In the genomic region with DNA sequence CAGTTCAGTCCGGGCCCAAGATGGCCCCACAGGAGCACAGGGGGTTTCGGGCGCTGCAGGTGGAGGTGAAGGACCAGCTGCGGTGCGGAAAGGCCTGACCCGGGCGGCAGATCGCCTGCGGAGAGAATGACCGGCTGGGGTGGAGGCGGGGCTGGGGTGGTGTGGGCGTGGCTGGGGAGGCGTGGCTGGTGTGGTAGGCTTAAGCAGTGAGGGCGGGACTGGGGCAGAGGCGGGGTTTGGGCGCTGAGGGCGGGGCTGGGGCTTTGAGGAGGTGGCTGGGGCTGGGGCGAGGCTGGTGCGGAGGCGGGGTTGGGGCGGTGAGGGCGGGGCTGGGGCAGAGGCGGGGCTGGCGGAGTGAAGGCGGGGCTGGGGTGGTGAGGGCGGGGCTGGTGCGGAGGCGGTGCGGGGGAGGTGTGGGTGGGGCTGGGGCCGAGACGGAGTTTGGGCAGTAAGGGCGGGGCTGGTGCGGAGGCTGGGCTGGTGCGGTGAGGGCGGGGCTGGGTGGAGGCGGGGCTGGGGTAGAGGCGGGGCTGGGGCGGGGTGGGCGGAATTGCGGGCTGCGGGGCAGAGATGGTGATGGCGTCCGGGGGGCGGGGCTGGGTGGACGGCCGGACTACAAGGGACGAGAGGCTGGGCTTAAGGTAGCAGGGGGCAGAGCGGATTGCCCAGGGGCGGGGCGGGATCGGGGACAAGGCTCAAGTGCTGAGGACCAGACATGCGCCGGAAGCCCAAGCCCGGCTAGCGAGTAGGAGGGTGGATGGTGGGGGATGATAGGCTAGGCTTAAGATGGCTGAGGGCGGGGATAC, we compare ENCODE assay signal across 8 cellular contexts. TPM values are rescaled to one million over a fixed set of nuclear protein-coding genes. Genes with fewer than 3 reads are reported as not detected.
DNase-seq lines count a peak whose midpoint lies in the region; TF ChIP-seq lines count a peak whose summit lies in the region.

No MANE protein-coding gene starts in this region.

- H3K4me3 ChIP-seq in MG63, result peak overlapping the region; percentile 38
- H3K4me3 ChIP-seq in neutrophil (ENCODE audit: low read depth in 1 of 2, low read length in 1 of 2), result peak overlapping the region; percentile 67 to 68
- peak overlapping the region; percentile 55 to 71 (median 66) for H3K4me3 ChIP-seq in subcutaneous abdominal adipose tissue (ENCODE audit: low read depth in 1 of 5, low read length in 5 of 5)

- H3K9me3 ChIP-seq in MG63, result no peaks in the 10 kb centered on the region
- H3K9me3 ChIP-seq in neutrophil, result no peaks in the 10 kb centered on the region
- no peaks in the 10 kb centered on the region for H3K9me3 ChIP-seq in subcutaneous abdominal adipose tissue (ENCODE audit: control insufficient read depth in 5 of 5, low read length in 5 of 5)

- H3K27ac ChIP-seq in neutrophil (peak overlapping the region; percentile 67), subcutaneous abdominal adipose tissue (ENCODE audit: low read depth, low read length) (no peak overlapping the region)

- H3K4me1 ChIP-seq in neutrophil (ENCODE audit: control insufficient read depth in 1 of 2, insufficient read depth in 1 of 2, low read depth in 1 of 2, low read length in 1 of 2) (peaks cover 10 to 13% of the 10 kb centered on the region in 2 experiments), subcutaneous abdominal adipose tissue (ENCODE audit: control insufficient read depth in 5 of 5, insufficient read depth in 5 of 5, low read length in 5 of 5) (peaks cover 0 to 22% (median 12%) of the 10 kb centered on the region in 5 donors)

- peak overlapping the region in 3 of 5 donors; percentile 33 to 68 (median 53) for H3K9ac ChIP-seq in subcutaneous abdominal adipose tissue (ENCODE audit: low read length in 5 of 5)

- TF ChIP-seq CTCF in neutrophil (IDR thresholded peaks at IDR 0.05), result peak; percentile 8

- H3K27me3 ChIP-seq in MG63 (no peaks in the 10 kb centered on the region), neutrophil (peaks cover 18% of the 10 kb centered on the region), subcutaneous abdominal adipose tissue (ENCODE audit: control insufficient read depth in 5 of 5, insufficient read depth in 4 of 5, low read length in 5 of 5) (no peaks in the 10 kb centered on the region)

- H3K36me3 ChIP-seq in MG63, result no peaks in the 10 kb centered on the region
- H3K36me3 ChIP-seq in neutrophil, result no peaks in the 10 kb centered on the region
- H3K36me3 ChIP-seq in subcutaneous abdominal adipose tissue (ENCODE audit: control insufficient read depth in 5 of 5, insufficient read depth in 5 of 5, low read length in 5 of 5), result no peaks in the 10 kb centered on the region

- peak; percentile 97 for DNase-seq in EH (ENCODE audit: low read depth)
- DNase-seq in GOT3 (lab: John Stamatoyannopoulos, UW), result peak; percentile 82
- peak; percentile 97 for DNase-seq in MG63
- peak; percentile 78 for DNase-seq in SHP77 treated with DMSO at 0.1 percent for 48 hours (lab: John Stamatoyannopoulos, UW)
- peak; percentile 90 for DNase-seq in activated naive CD4-positive, alpha-beta T cell treated with Interleukin-2 at 50 U/mL for 16 hours
- peak; percentile 97 for DNase-seq in germinal center (ENCODE audit: low spot score)

RNA-seq across cellular contexts. Expression of a gene that starts 9.9 kb away (rescaled TPM):
- total RNA-seq in MG63 (2014; rRNA removed; shearing (Covaris generic); ENCODE audit: low replicate concordance), result not detected in 2 replicates

RNA-seq across cellular contexts. Expression of a gene that starts 25.3 kb away (rescaled TPM):
- total RNA-seq in MG63 (2014; rRNA removed; shearing (Covaris generic); ENCODE audit: low replicate concordance), result not detected in 2 replicates

RNA-seq across cellular contexts. Expression of a gene that starts 25.5 kb away (rescaled TPM):
- total RNA-seq in MG63 (2014; rRNA removed; shearing (Covaris generic); ENCODE audit: low replicate concordance), result 54.1 and 80.1 TPM in 2 replicates

RNA-seq across cellular contexts. Expression of a gene that starts 27.7 kb away (rescaled TPM):
- total RNA-seq in MG63 (2014; rRNA removed; shearing (Covaris generic); ENCODE audit: low replicate concordance), result 232 and 331 TPM in 2 replicates

RNA-seq across cellular contexts. Expression of a gene that starts 34.4 kb away (rescaled TPM):
- total RNA-seq in MG63 (2014; rRNA removed; shearing (Covaris generic); ENCODE audit: low replicate concordance), result 3.9 and 10.9 TPM in 2 replicates
